1 cellular context compared by ENCODE assay signal in the genomic region with DNA sequence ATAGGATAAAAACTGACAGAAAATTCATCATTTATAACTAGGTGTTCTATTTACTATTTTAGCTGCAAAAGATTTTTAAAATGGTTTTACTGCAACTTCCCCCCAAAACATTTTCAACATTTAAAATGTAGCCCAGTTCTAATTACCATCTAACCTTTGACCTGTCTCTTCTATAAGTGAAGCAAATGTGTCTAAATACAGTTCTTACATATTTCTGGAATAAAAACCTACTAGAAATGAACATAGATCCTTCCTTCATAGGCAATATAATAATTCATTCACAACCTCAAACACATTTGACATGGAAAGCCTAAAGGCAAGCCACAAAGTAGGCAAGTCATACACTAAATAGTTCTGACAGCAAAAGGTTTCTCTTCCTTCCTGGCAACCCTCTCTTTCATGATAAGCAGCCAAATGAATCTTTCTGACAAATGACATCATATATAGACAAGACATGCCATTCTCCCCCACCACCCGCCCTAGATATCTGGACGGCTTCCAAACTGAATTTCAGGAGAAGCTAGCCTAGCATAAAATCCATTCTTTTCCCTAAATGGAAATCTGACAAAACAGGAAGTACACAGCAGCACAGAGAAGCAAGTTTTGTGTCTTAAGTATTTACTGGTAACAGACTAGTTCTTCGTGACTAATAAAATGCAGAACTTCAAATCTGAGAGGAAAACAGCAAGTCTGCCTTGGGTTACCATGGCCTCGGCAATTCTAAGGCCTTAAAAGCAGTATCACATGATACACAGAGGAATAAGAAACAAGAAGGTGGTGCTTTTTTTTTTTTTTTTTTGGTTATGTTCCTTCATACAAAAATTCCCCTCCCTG.
A peak's percentile ranks its signal among the peaks of the same experiment; 100 is the strongest.
TF ChIP-seq lines count a peak whose summit lies in the region.

No MANE protein-coding gene starts in this region.

TF ChIP-seq in K562, 482 proteins besides CTCF, POLR2A, EP300 and RAD21 (continued from another document and continues in another):
- TF ChIP-seq LEF1 (IDR thresholded peaks at IDR 0.05) (peak; percentile 51), GATAD2A (IDR thresholded peaks at IDR 0.05) (no peak), MTA1 (IDR thresholded peaks at IDR 0.05; ENCODE audit: borderline replicate concordance) (peak; percentile 25; the same call in 1 of the 2 replicates), RFX7 (CRISPR knock-in tag; IDR thresholded peaks at IDR 0.05) (no peak), TCF7L2 (IDR thresholded peaks at IDR 0.05; ENCODE audit: low read depth, low read length) (no peak), GABPA (tag; conservative IDR thresholded peaks at IDR 0.05; ENCODE audit: low read depth) (peak; percentile 48), CCNT2 (IDR thresholded peaks at IDR 0.05; ENCODE audit: borderline replicate concordance, extremely low read depth, insufficient read length, low read depth, low read length) (no peak), SAFB (IDR thresholded peaks at IDR 0.05; ENCODE audit: borderline replicate concordance, low read depth, low read length) (no peak), ZNF589 (CRISPR knock-in tag; IDR thresholded peaks at IDR 0.05; ENCODE audit: low read depth) (0 out of 2 replicates have a peak, but pooled peaks have one; percentile 41), CHD2 (IDR thresholded peaks at IDR 0.05; ENCODE audit: low read depth, low read length) (no peak), SUPT5H (IDR thresholded peaks at IDR 0.05) (no peak), EP400 (IDR thresholded peaks at IDR 0.05) (no peak), ASH1L (IDR thresholded peaks at IDR 0.05; ENCODE audit: borderline replicate concordance, low read depth, partially characterized antibody) (no peak), NFATC3 (IDR thresholded peaks at IDR 0.05) (no peak), CBFA2T3 (IDR thresholded peaks at IDR 0.05) (peak; percentile 67), PHTF2 (CRISPR knock-in tag; IDR thresholded peaks at IDR 0.05) (no peak), CBX5 (IDR thresholded peaks at IDR 0.05; ENCODE audit: borderline replicate concordance, low read depth) (no peak), FOS (IDR thresholded peaks at IDR 0.05; ENCODE audit: extremely low read depth, insufficient read length) (no peak), ZNF146 (CRISPR knock-in tag; IDR thresholded peaks at IDR 0.05; ENCODE audit: unreplicated experiment) (no peak), SETDB1 (IDR thresholded peaks at IDR 0.05; ENCODE audit: low read length) (no peak), POLR3A (IDR thresholded peaks at IDR 0.05; ENCODE audit: borderline replicate concordance, extremely low read depth, insufficient read depth, insufficient read length) (no peak), ELF1 (tag; IDR thresholded peaks at IDR 0.05) (peak; percentile 59), HDAC6 (IDR thresholded peaks at IDR 0.05; ENCODE audit: low read depth, low read length) (no peak), NFE2 (IDR thresholded peaks at IDR 0.05; ENCODE audit: low read depth) (0 out of 2 replicates have a peak, but pooled peaks have one; percentile 27), FOSL1 (tag; conservative IDR thresholded peaks at IDR 0.05) (peak; percentile 62), NFIC (IDR thresholded peaks at IDR 0.05) (peak; percentile 94), ZNF316 (IDR thresholded peaks at IDR 0.05) (no peak), CEBPB (tag; IDR thresholded peaks at IDR 0.05) (no peak), POLR2AphosphoS5 (IDR thresholded peaks at IDR 0.05; ENCODE audit: control insufficient read depth, insufficient read depth, low read depth, low read length) (no peak), HNRNPUL1 (IDR thresholded peaks at IDR 0.05; ENCODE audit: low read length) (no peak), KDM4B (IDR thresholded peaks at IDR 0.05; ENCODE audit: borderline replicate concordance in 2 of 2, low read depth in 1 of 2) (no peak), LCOR (CRISPR knock-in tag; IDR thresholded peaks at IDR 0.05) (0 out of 2 replicates have a peak, but pooled peaks have one; percentile 20), ZC3H11A (IDR thresholded peaks at IDR 0.05; ENCODE audit: low read depth, low read length) (no peak), TRIM28 (IDR thresholded peaks at IDR 0.05) (no peak), RFX1 (IDR thresholded peaks at IDR 0.05) (peak; percentile 36; the same call in 1 of the 2 replicates), DIDO1 (tag; IDR thresholded peaks at IDR 0.05; ENCODE audit: low read depth) (no peak), CHCHD3 (CRISPR knock-in tag; IDR thresholded peaks at IDR 0.05) (no peak), ZEB2 (IDR thresholded peaks at IDR 0.05) (no peak), TEAD4 (IDR thresholded peaks at IDR 0.05; ENCODE audit: low read length) (peak; percentile 54; the same call in 1 of the 2 replicates), TEAD4 (CRISPR knock-in tag; IDR thresholded peaks at IDR 0.05; ENCODE audit: borderline replicate concordance) (no peak), ZNF175 (CRISPR knock-in tag; IDR thresholded peaks at IDR 0.05; ENCODE audit: low read depth) (0 out of 2 replicates have a peak, but pooled peaks have one; percentile 59), PCBP1 (IDR thresholded peaks at IDR 0.05; ENCODE audit: low read depth, low read length, poor library complexity, severe bottlenecking) (no peak), ETV1 (tag; conservative IDR thresholded peaks at IDR 0.05; ENCODE audit: low read depth) (peak; percentile 80), ZNF444 (CRISPR knock-in tag; IDR thresholded peaks at IDR 0.05) (no peak), TCF7 (IDR thresholded peaks at IDR 0.05; ENCODE audit: borderline replicate concordance) (no peak), BHLHE40 (IDR thresholded peaks at IDR 0.05; ENCODE audit: low read length) (no peak), ZNF766 (CRISPR knock-in tag; conservative IDR thresholded peaks at IDR 0.05) (peak; percentile 88), CXXC5 (CRISPR knock-in tag; IDR thresholded peaks at IDR 0.05) (no peak)
- TF ChIP-seq, protein P1, sequence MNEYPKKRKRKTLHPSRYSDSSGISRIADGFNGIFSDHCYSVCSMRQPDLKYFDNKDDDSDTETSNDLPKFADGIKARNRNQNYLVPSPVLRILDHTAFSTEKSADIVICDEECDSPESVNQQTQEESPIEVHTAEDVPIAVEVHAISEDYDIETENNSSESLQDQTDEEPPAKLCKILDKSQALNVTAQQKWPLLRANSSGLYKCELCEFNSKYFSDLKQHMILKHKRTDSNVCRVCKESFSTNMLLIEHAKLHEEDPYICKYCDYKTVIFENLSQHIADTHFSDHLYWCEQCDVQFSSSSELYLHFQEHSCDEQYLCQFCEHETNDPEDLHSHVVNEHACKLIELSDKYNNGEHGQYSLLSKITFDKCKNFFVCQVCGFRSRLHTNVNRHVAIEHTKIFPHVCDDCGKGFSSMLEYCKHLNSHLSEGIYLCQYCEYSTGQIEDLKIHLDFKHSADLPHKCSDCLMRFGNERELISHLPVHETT (CRISPR knock-in tag; conservative IDR thresholded peaks at IDR 0.05 in 1 of 2, IDR thresholded peaks at IDR 0.05 in 1 of 2), result peak in 1 of 2 experiments; percentile 36; a peak in 1 of 4 replicates
- TF ChIP-seq, protein P2, sequence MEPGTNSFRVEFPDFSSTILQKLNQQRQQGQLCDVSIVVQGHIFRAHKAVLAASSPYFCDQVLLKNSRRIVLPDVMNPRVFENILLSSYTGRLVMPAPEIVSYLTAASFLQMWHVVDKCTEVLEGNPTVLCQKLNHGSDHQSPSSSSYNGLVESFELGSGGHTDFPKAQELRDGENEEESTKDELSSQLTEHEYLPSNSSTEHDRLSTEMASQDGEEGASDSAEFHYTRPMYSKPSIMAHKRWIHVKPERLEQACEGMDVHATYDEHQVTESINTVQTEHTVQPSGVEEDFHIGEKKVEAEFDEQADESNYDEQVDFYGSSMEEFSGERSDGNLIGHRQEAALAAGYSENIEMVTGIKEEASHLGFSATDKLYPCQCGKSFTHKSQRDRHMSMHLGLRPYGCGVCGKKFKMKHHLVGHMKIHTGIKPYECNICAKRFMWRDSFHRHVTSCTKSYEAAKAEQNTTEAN (CRISPR knock-in tag; IDR thresholded peaks at IDR 0.05), result no peak
- TF ChIP-seq, protein P3, sequence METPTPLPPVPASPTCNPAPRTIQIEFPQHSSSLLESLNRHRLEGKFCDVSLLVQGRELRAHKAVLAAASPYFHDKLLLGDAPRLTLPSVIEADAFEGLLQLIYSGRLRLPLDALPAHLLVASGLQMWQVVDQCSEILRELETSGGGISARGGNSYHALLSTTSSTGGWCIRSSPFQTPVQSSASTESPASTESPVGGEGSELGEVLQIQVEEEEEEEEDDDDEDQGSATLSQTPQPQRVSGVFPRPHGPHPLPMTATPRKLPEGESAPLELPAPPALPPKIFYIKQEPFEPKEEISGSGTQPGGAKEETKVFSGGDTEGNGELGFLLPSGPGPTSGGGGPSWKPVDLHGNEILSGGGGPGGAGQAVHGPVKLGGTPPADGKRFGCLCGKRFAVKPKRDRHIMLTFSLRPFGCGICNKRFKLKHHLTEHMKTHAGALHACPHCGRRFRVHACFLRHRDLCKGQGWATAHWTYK (CRISPR knock-in tag; IDR thresholded peaks at IDR 0.05), result no peak
- TF ChIP-seq, protein P4, sequence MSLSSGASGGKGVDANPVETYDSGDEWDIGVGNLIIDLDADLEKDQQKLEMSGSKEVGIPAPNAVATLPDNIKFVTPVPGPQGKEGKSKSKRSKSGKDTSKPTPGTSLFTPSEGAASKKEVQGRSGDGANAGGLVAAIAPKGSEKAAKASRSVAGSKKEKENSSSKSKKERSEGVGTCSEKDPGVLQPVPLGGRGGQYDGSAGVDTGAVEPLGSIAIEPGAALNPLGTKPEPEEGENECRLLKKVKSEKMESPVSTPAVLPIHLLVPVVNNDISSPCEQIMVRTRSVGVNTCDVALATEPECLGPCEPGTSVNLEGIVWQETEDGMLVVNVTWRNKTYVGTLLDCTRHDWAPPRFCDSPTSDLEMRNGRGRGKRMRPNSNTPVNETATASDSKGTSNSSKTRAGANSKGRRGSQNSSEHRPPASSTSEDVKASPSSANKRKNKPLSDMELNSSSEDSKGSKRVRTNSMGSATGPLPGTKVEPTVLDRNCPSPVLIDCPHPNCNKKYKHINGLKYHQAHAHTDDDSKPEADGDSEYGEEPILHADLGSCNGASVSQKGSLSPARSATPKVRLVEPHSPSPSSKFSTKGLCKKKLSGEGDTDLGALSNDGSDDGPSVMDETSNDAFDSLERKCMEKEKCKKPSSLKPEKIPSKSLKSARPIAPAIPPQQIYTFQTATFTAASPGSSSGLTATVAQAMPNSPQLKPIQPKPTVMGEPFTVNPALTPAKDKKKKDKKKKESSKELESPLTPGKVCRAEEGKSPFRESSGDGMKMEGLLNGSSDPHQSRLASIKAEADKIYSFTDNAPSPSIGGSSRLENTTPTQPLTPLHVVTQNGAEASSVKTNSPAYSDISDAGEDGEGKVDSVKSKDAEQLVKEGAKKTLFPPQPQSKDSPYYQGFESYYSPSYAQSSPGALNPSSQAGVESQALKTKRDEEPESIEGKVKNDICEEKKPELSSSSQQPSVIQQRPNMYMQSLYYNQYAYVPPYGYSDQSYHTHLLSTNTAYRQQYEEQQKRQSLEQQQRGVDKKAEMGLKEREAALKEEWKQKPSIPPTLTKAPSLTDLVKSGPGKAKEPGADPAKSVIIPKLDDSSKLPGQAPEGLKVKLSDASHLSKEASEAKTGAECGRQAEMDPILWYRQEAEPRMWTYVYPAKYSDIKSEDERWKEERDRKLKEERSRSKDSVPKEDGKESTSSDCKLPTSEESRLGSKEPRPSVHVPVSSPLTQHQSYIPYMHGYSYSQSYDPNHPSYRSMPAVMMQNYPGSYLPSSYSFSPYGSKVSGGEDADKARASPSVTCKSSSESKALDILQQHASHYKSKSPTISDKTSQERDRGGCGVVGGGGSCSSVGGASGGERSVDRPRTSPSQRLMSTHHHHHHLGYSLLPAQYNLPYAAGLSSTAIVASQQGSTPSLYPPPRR (CRISPR knock-in tag; IDR thresholded peaks at IDR 0.05; ENCODE audit: borderline replicate concordance), result no peak
- TF ChIP-seq, protein P5, sequence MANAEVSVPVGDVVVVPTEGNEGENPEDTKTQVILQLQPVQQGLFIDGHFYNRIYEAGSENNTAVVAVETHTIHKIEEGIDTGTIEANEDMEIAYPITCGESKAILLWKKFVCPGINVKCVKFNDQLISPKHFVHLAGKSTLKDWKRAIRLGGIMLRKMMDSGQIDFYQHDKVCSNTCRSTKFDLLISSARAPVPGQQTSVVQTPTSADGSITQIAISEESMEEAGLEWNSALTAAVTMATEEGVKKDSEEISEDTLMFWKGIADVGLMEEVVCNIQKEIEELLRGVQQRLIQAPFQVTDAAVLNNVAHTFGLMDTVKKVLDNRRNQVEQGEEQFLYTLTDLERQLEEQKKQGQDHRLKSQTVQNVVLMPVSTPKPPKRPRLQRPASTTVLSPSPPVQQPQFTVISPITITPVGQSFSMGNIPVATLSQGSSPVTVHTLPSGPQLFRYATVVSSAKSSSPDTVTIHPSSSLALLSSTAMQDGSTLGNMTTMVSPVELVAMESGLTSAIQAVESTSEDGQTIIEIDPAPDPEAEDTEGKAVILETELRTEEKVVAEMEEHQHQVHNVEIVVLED (CRISPR knock-in tag; IDR thresholded peaks at IDR 0.05), result no peak
- TF ChIP-seq, protein P6, sequence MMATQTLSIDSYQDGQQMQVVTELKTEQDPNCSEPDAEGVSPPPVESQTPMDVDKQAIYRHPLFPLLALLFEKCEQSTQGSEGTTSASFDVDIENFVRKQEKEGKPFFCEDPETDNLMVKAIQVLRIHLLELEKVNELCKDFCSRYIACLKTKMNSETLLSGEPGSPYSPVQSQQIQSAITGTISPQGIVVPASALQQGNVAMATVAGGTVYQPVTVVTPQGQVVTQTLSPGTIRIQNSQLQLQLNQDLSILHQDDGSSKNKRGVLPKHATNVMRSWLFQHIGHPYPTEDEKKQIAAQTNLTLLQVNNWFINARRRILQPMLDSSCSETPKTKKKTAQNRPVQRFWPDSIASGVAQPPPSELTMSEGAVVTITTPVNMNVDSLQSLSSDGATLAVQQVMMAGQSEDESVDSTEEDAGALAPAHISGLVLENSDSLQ (IDR thresholded peaks at IDR 0.05), result peak; percentile 88
- TF ChIP-seq, protein P7, sequence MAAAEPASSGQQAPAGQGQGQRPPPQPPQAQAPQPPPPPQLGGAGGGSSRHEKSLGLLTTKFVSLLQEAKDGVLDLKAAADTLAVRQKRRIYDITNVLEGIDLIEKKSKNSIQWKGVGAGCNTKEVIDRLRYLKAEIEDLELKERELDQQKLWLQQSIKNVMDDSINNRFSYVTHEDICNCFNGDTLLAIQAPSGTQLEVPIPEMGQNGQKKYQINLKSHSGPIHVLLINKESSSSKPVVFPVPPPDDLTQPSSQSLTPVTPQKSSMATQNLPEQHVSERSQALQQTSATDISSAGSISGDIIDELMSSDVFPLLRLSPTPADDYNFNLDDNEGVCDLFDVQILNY (CRISPR knock-in tag; IDR thresholded peaks at IDR 0.05), result no peak
- TF ChIP-seq, protein P8, sequence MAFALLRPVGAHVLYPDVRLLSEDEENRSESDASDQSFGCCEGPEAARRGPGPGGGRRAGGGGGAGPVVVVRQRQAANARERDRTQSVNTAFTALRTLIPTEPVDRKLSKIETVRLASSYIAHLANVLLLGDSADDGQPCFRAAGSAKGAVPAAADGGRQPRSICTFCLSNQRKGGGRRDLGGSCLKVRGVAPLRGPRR (CRISPR knock-in tag; IDR thresholded peaks at IDR 0.05), result no peak
- TF ChIP-seq, protein P9, sequence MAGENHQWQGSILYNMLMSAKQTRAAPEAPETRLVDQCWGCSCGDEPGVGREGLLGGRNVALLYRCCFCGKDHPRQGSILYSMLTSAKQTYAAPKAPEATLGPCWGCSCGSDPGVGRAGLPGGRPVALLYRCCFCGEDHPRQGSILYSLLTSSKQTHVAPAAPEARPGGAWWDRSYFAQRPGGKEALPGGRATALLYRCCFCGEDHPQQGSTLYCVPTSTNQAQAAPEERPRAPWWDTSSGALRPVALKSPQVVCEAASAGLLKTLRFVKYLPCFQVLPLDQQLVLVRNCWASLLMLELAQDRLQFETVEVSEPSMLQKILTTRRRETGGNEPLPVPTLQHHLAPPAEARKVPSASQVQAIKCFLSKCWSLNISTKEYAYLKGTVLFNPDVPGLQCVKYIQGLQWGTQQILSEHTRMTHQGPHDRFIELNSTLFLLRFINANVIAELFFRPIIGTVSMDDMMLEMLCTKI (IDR thresholded peaks at IDR 0.05; ENCODE audit: partially characterized antibody), result no peak
